Comparison of ENCODE assay signal across 8 cellular contexts in genomic region chr7:6953793-6954171, GRCh38.
DNase-seq lines count a peak whose midpoint lies in the region; ATAC-seq, FAIRE-seq and TF ChIP-seq lines count a peak whose summit lies in the region.
"Not testable (repeated sequence)": the region's sequence is repeated elsewhere in the genome, so short reads cannot be mapped to it uniquely, and the experiment has no call there.

No MANE protein-coding gene starts in this region.

- H2AFZ ChIP-seq in PC-9: not testable (repeated sequence)
- peak overlapping the region; percentile 93 for H2AFZ ChIP-seq in mammary epithelial cell (ENCODE audit: low read depth, low read length)

- BruUV-seq in PC-9 (replicated peaks; lab: Mats Ljungman, UMichigan); mammary epithelial cell (replicated peaks; lab: Mats Ljungman, UMichigan): not testable (repeated sequence)

- H3K27me3 ChIP-seq in PC-9 (ENCODE audit: insufficient read depth, low read depth); mammary epithelial cell (ENCODE audit: insufficient read depth, low read length); foreskin keratinocyte; lower lobe of right lung (ENCODE audit: low read depth); pancreas; thyroid gland: not testable (repeated sequence)

- H3K9ac ChIP-seq in mammary epithelial cell (ENCODE audit: insufficient read depth, low read length): peak overlapping the region; percentile 9

- not testable (repeated sequence) for H3K79me2 ChIP-seq in PC-9 (ENCODE audit: low read depth); mammary epithelial cell (ENCODE audit: insufficient read depth, low read length)

- POLR2A ChIA-PET in PC-9 (lab: Charles Lee; ENCODE audit: unreplicated experiment): not testable (repeated sequence)

- dilution Hi-C loops in mammary epithelial cell (cut with HindIII; ENCODE audit: low sequenced_read_pairs): not testable (repeated sequence)

- not testable (repeated sequence) for H3K36me3 ChIP-seq in PC-9 (ENCODE audit: low read depth); mammary epithelial cell (ENCODE audit: insufficient read depth, low read length); lower lobe of right lung; pancreas; thyroid gland

- not testable (repeated sequence) for H3K9me3 ChIP-seq in PC-9 (ENCODE audit: insufficient read depth, low read depth); mammary epithelial cell (replicated peaks; ENCODE audit: insufficient read depth, low read length); lower lobe of right lung; pancreas; thyroid gland

- not testable (repeated sequence) for H3K4me3 ChIP-seq in PC-9; thyroid gland (replicated peaks in 1 of 3)
- peak overlapping the region in 1 of 3 experiments; percentile 4 for H3K4me3 ChIP-seq in mammary epithelial cell (replicated peaks in 1 of 3; ENCODE audit: insufficient read depth in 1 of 3, low read depth in 2 of 3, low read length in 3 of 3)
- H3K4me3 ChIP-seq in lower lobe of right lung: peak overlapping the region; percentile 25
- peak overlapping the region in 1 of 4 donors; percentile 18 for H3K4me3 ChIP-seq in pancreas

- in situ Hi-C loops in mammary epithelial cell (cut with MboI; ENCODE audit: low sequenced_read_pairs in 2 of 2): loop anchor here (25.0 kb wide), 4 partner anchors 159 to 584 kb away; partner anchors contain the start of gene COL28A1 (in 1 of the 2)

- CTCF ChIA-PET in PC-9 (lab: Charles Lee); mammary epithelial cell (lab: Charles Lee; ENCODE audit: low non-redundant PET): not testable (repeated sequence)

- not testable (repeated sequence) for H3K9me2 ChIP-seq in PC-9 (ENCODE audit: insufficient read depth)

- peak; percentile 65 for DNase-seq in HT-29 (ENCODE audit: low spot score)
- DNase-seq in PC-9: peak; percentile 48 to 51
- DNase-seq in mammary epithelial cell: peak; percentile 76
- peak; percentile 10 to 88 for DNase-seq in foreskin keratinocyte
- peak; percentile 79 for DNase-seq in lower lobe of right lung
- DNase-seq in pancreas: peak in 5 of 6 donors; percentile 64 to 88 (median 84)
- DNase-seq in thyroid gland: peak; percentile 41 to 91

- peak overlapping the region; percentile 54 for H3K4me2 ChIP-seq in PC-9
- H3K4me2 ChIP-seq in mammary epithelial cell (ENCODE audit: insufficient read depth, low read depth, low read length): peak overlapping the region; percentile 53

- H3F3A ChIP-seq in PC-9 (ENCODE audit: insufficient read depth, low read depth): not testable (repeated sequence)

- not testable (repeated sequence) for H4K20me1 ChIP-seq in PC-9 (ENCODE audit: insufficient read depth); mammary epithelial cell (ENCODE audit: insufficient read depth, low read length)

- intact Hi-C loops in PC-9 (cut with micrococcal nuclease; ENCODE audit: unreplicated experiment): loop anchor here (5.0 kb wide), 2 partner anchors 144 to 469 kb away; no protein-coding TSS in a partner anchor
- intact Hi-C loops in mammary epithelial cell (cut with micrococcal nuclease); lower lobe of right lung (cut with DNase I); pancreas (cut with DNase I); thyroid gland (cut with DNase I): not testable (repeated sequence)

- not testable (repeated sequence) for FAIRE-seq in pancreas (lab: Jason Lieb, UNC)

- ATAC-seq in foreskin keratinocyte, lower lobe of right lung, pancreas: not testable (repeated sequence)

- not testable (repeated sequence) for TF ChIP-seq POLR2A in thyroid gland (IDR thresholded peaks at IDR 0.05)

- 0% methylated on average over 5 of the region's 10 CpGs for WGBS in mammary epithelial cell (ENCODE audit: low coverage, missing lambda C conversion rate)
- 15 to 22% methylated on average over 10 of the region's 10 CpGs for WGBS in pancreas, 2 donors
- WGBS in thyroid gland, 2 donors: 58 to 67% methylated on average over 10 of the region's 10 CpGs

- not testable (repeated sequence) for TF ChIP-seq CTCF in C4-2B (conservative IDR thresholded peaks at IDR 0.05); PC-9 (conservative IDR thresholded peaks at IDR 0.05); mammary epithelial cell (conservative IDR thresholded peaks at IDR 0.05 in 1 of 2, IDR thresholded peaks at IDR 0.05 in 1 of 2; ENCODE audit: extremely low read depth in 1 of 2, insufficient read depth in 1 of 2, low read depth in 1 of 2, low read length in 2 of 2); foreskin keratinocyte (conservative IDR thresholded peaks at IDR 0.05); lower lobe of right lung (IDR thresholded peaks at IDR 0.05); pancreas (IDR thresholded peaks at IDR 0.05); thyroid gland (IDR thresholded peaks at IDR 0.05)

- peak overlapping the region; percentile 48 for H3K27ac ChIP-seq in C4-2B
- H3K27ac ChIP-seq in PC-9: not testable (repeated sequence)
- peak overlapping the region; percentile 19 for H3K27ac ChIP-seq in mammary epithelial cell (ENCODE audit: insufficient read depth, low read depth, low read length)
- H3K27ac ChIP-seq in foreskin keratinocyte: peak overlapping the region; percentile 65
- peak overlapping the region; percentile 79 for H3K27ac ChIP-seq in lower lobe of right lung
- H3K27ac ChIP-seq in pancreas: peak overlapping the region in 1 of 4 donors; percentile 53
- H3K27ac ChIP-seq in thyroid gland: peak overlapping the region in 1 of 3 donors; percentile 78

- H3K4me1 ChIP-seq in PC-9 (replicated peaks; ENCODE audit: insufficient read depth): peaks cover 10% of the 10 kb centered on the region; the same call in 1 of the 2 replicates
- H3K4me1 ChIP-seq in mammary epithelial cell (ENCODE audit: insufficient read depth, low read length); foreskin keratinocyte; lower lobe of right lung; pancreas; thyroid gland: not testable (repeated sequence)
